23 cellular contexts compared by ENCODE assay signal in genomic region chr4:188220006-188220405, GRCh38.
DNase-seq lines count a peak whose midpoint lies in the region; ATAC-seq, FAIRE-seq and TF ChIP-seq lines count a peak whose summit lies in the region.
"Had no signal": no experiment of that assay in that cellular context is flagged by ENCODE, and none has a peak within 500 bp of the region (broad histone marks: within the 10 kb centered on the region; RNA-seq: fewer than 3 reads in every experiment).

No MANE protein-coding gene starts in this region.

- peaks cover 7% of the 10 kb centered on the region; the same call in 1 of the 2 replicates for H3K4me1 ChIP-seq in Caco-2
- H3K4me1 ChIP-seq: BLaER1 treated with 17β-estradiol and CSF1 and Interleukin-3, amounts not matched to agents 10 nM and 100 nM had no signal

- no peak for TF ChIP-seq CTCF in Caco-2 (IDR thresholded peaks at IDR 0.05; ENCODE audit: insufficient read depth in 1 of 2, low read depth in 1 of 2, low read length in 1 of 2, severe bottlenecking in 1 of 2, unreplicated experiment in 1 of 2)

- peak overlapping the region; percentile 42 for H3K27ac Mint-ChIP-seq in Caco-2 (ENCODE audit: unreplicated experiment)
- H3K27ac Mint-ChIP-seq: B cell; CD4-positive, alpha-beta T cell; CD8-positive, alpha-beta T cell had no signal

- H3K4me3 ChIP-seq in Caco-2 (ENCODE audit: low read depth, low read length): no peak overlapping the region
- H3K4me3 ChIP-seq: BLaER1 treated with 17β-estradiol and CSF1 and Interleukin-3, amounts not matched to agents 10 nM and 100 nM had no signal

- DNase-seq in Caco-2 (no peak), SK-MEL-5 (ENCODE audit: low read depth, low spot score) (peak; percentile 59), foreskin melanocyte (peak; percentile 60), H54 (ENCODE audit: insufficient read length, low spot score) (no peak), left lobe of liver (ENCODE audit: low spot score) (no peak)
- no peak for DNase-seq in stimulated activated CD4-positive, alpha-beta T cell treated with anti-CD3 and anti-CD28 coated beads, Interleukin-12 subunit alpha, Interleukin-12 subunit beta, amount 100 ng/mL, for 4 hours
- DNase-seq: 8988T; ACHN; AML-193; Calu3; CD4-positive, alpha-beta T cell; CD8-positive, alpha-beta T cell; COR-L47; DMS79 treated with DMSO at 0.1 percent for 48 hours; GF-D8 had no signal

- intact Hi-C loops in Caco-2 (cut with micrococcal nuclease; ENCODE audit: unreplicated experiment): no loop called here

- H3K27me3 ChIP-seq in Caco-2 (replicated peaks; ENCODE audit: control insufficient read depth, insufficient read depth, low read length): no peaks in the 10 kb centered on the region
- H3K27me3 ChIP-seq: BLaER1 treated with 17β-estradiol and CSF1 and Interleukin-3, amounts not matched to agents 10 nM and 100 nM had no signal

- H3K9me3 Mint-ChIP-seq in Caco-2 (ENCODE audit: unreplicated experiment): no peaks in the 10 kb centered on the region
- H3K9me3 Mint-ChIP-seq: CD8-positive, alpha-beta T cell had no signal

- CTCF ChIA-PET in Caco-2 (lab: Charles Lee): no interaction called here

- no peaks in the 10 kb centered on the region for H3K27me3 Mint-ChIP-seq in Caco-2 (ENCODE audit: insufficient read depth, unreplicated experiment)
- H3K27me3 Mint-ChIP-seq: B cell had no signal

- no peaks in the 10 kb centered on the region for H3K36me3 Mint-ChIP-seq in Caco-2 (ENCODE audit: insufficient read depth, unreplicated experiment)
- H3K36me3 Mint-ChIP-seq: CD8-positive, alpha-beta T cell had no signal

- in situ Hi-C loops in SK-MEL-5 (cut with HindIII; ENCODE audit: low pct_unique_long_range_greater_than_20kb, low sequenced_read_pairs): no loop called here

- no TSS peak for BruUV-seq in Caco-2 (replicated peaks; lab: Mats Ljungman, UMichigan)

- no peaks in the 10 kb centered on the region for H3K36me3 ChIP-seq in Caco-2 (ENCODE audit: control insufficient read depth, insufficient read depth, low read length)
- H3K36me3 ChIP-seq: BLaER1 treated with 17β-estradiol and CSF1 and Interleukin-3, amounts not matched to agents 10 nM and 100 nM had no signal

- POLR2A ChIA-PET in Caco-2 (lab: Charles Lee): interaction anchor here (0.6 kb wide), 1 partner anchor 405 kb away, joined by 3 read pairs; no protein-coding TSS in a partner anchor

- H3K4me1 Mint-ChIP-seq in Caco-2 (ENCODE audit: low read depth, unreplicated experiment): no peaks in the 10 kb centered on the region
- H3K4me1 Mint-ChIP-seq: B cell had no signal

- FAIRE-seq in H54 (lab: Jason Lieb, UNC): no peak
- FAIRE-seq: A204.1, D721Med, G401.6, GM12891, GM19239 had no signal

- no peaks in the 10 kb centered on the region for H3K9me3 ChIP-seq in Caco-2

- H3K4me3 Mint-ChIP-seq in Caco-2 (ENCODE audit: unreplicated experiment): no peak overlapping the region
- H3K4me3 Mint-ChIP-seq: B cell; CD4-positive, alpha-beta T cell; CD8-positive, alpha-beta T cell had no signal

- no peak for TF ChIP-seq POLR2A in H54 (IDR thresholded peaks at IDR 0.05; ENCODE audit: low read depth, low read length)

- ATAC-seq in GM21367 (IDR thresholded peaks at IDR 0.05; ENCODE audit: unreplicated experiment): no peak
- ATAC-seq in left lobe of liver: no peak
- ATAC-seq: CD8-positive, alpha-beta T cell had no signal

Comparison
In these comparisons a context has a peak if more than half of its experiments do, and no peak if none do; other contexts are left out.
1. DNase-seq: peak in SK-MEL-5 (single experiment) and foreskin melanocyte (single experiment); none in Caco-2 (0 of 2), stimulated activated CD4-positive, alpha-beta T cell treated with anti-CD3 and anti-CD28 coated beads, Interleukin-12 subunit alpha, Interleukin-12 subunit beta, amount 100 ng/mL, for 4 hours (single experiment), H54 (single experiment) and left lobe of liver (single experiment).